21 cellular contexts compared by ENCODE assay signal in the genomic region with DNA sequence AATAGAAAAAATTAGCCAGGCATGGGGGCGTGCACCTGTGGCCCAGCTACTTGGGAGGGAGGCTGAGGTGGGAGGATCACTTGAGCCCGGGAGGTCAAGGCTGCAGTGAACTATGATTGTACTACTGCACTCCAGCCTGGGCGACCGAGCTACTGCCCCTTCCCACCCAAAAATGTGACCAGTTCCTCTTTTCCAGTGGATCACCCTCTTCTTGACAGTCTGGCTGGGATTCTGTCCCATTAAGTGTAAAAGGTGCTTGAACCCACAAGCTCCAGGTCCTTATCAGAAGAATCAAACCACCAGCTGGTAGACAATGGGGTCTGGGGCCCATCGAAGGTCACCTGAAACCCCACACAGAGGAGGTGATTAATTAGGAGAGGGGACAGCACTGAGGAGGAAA.
"Had no signal": no experiment of that assay in that cellular context is flagged by ENCODE, and none has a peak within 500 bp of the region (broad histone marks: within the 10 kb centered on the region; RNA-seq: fewer than 3 reads in every experiment).

No MANE protein-coding gene starts in this region.

- ATAC-seq: effector memory CD8-positive, alpha-beta T cell; foreskin keratinocyte; gastroesophageal sphincter; heart left ventricle; left cardiac atrium; left lung; left ventricle myocardium superior; lower lobe of right lung; mucosa of descending colon; naive thymus-derived CD8-positive, alpha-beta T cell had no signal

- H3K36me3 ChIP-seq: colonic mucosa, esophagus muscularis mucosa, gastroesophageal sphincter, left lung had no signal

- H3K4me1 ChIP-seq: colonic mucosa, foreskin keratinocyte, left lung had no signal

- FAIRE-seq: endometrium, frontal cortex, islet of Langerhans, keratinocyte had no signal

- DNase-seq: colonic mucosa; cortex of kidney; effector CD8-positive, alpha-beta T cell; effector memory CD8-positive, alpha-beta T cell; foreskin keratinocyte; heart left ventricle; hippocampal formation; left cardiac atrium; left lung; left ventricle myocardium superior; lower lobe of right lung; mesenchymal stem cell; mucosa of descending colon; naive B cell; naive thymus-derived CD8-positive, alpha-beta T cell had no signal

- H3K9me3 ChIP-seq: colonic mucosa, esophagus muscularis mucosa, gastroesophageal sphincter, heart left ventricle, left lung, lower lobe of right lung, mucosa of descending colon had no signal

- H3K4me3 ChIP-seq: colonic mucosa, esophagus muscularis mucosa, gastroesophageal sphincter, heart left ventricle, left lung, lower lobe of right lung, mucosa of descending colon had no signal

- H3K27ac ChIP-seq: colonic mucosa, esophagus muscularis mucosa, foreskin keratinocyte, gastroesophageal sphincter, heart left ventricle, left lung, lower lobe of right lung had no signal

- H3K27me3 ChIP-seq: colonic mucosa, esophagus muscularis mucosa, foreskin keratinocyte, gastroesophageal sphincter, heart left ventricle, left lung had no signal
